9 cellular contexts compared by ENCODE assay signal in genomic region chr22:19105867-19106802, GRCh38. TPM values are rescaled to one million over a fixed set of nuclear protein-coding genes. Genes with fewer than 3 reads are reported as not detected.
DNase-seq lines count a peak whose midpoint lies in the region; ATAC-seq and TF ChIP-seq lines count a peak whose summit lies in the region.
"Had no signal": no experiment of that assay in that cellular context is flagged by ENCODE, and none has a peak within 500 bp of the region (broad histone marks: within the 10 kb centered on the region; RNA-seq: fewer than 3 reads in every experiment).

No MANE protein-coding gene starts in this region.

- H3K27ac ChIP-seq in psoas muscle: peak overlapping the region; percentile 71

- H3K4me3 ChIP-seq in GM06990 (replicated peaks; ENCODE audit: low read depth, low read length): no peak overlapping the region
- H3K4me3 ChIP-seq in choroid plexus epithelial cell (ENCODE audit: low read depth, low read length): no peak overlapping the region
- H3K4me3 ChIP-seq in psoas muscle: no peak overlapping the region

- intact Hi-C loops in psoas muscle (cut with DNase I): no loop called here

- H3K36me3 ChIP-seq in GM06990 (ENCODE audit: control insufficient read depth, insufficient read depth, low read length): peaks cover 2% of the 10 kb centered on the region; the same call in 1 of the 2 replicates
- no peaks in the 10 kb centered on the region for H3K36me3 ChIP-seq in psoas muscle (ENCODE audit: insufficient read depth in 1 of 2, low read depth in 1 of 2)

- no peaks in the 10 kb centered on the region for H3K9me3 Mint-ChIP-seq in T-cell

- peak overlapping the region; percentile 90 to 95 for H3K27ac Mint-ChIP-seq in T-cell

- DNase-seq in GM06990 (ENCODE audit: extremely low read depth, insufficient read length) (no peak), T-cell (peak; percentile 14 to 68 (median 54)), choroid plexus epithelial cell (ENCODE audit: low read depth) (no peak), psoas muscle (no peak), COR-L47 (lab: John Stamatoyannopoulos, UW) (no peak)

- peak overlapping the region in 1 of 3 donors; percentile 37 for H3K4me3 Mint-ChIP-seq in T-cell

- POLR2A ChIA-PET in T-cell (lab: Charles Lee): no interaction called here

- ATAC-seq in T-cell (replicated peaks in 1 of 4) (peak; percentile 40 to 46 (median 43)), psoas muscle (peak in 1 of 4 donors; percentile 36), GM21390 (IDR thresholded peaks at IDR 0.05; ENCODE audit: unreplicated experiment) (no peak), HG02588 (IDR thresholded peaks at IDR 0.05; ENCODE audit: unreplicated experiment) (no peak), GM19328 (IDR thresholded peaks at IDR 0.05; ENCODE audit: unreplicated experiment) (no peak)

- H3K36me3 Mint-ChIP-seq in T-cell: peaks cover 6% of the 10 kb centered on the region

- H3K27me3 ChIP-seq in GM06990 (replicated peaks; ENCODE audit: control insufficient read depth, insufficient read depth, low read length) (no peaks in the 10 kb centered on the region), psoas muscle (ENCODE audit: insufficient read depth in 3 of 3, low read length in 2 of 3) (no peaks in the 10 kb centered on the region)

- no peaks in the 10 kb centered on the region for H3K27me3 Mint-ChIP-seq in T-cell

- TF ChIP-seq CTCF in GM06990 (IDR thresholded peaks at IDR 0.05; ENCODE audit: insufficient read depth, low read length, poor library complexity, severe bottlenecking) (peak; percentile 69), choroid plexus epithelial cell (conservative IDR thresholded peaks at IDR 0.05; ENCODE audit: low read depth, low read length) (peak; percentile 38), psoas muscle (IDR thresholded peaks at IDR 0.05) (peak; percentile 22)

- peaks cover 73 to 83% (median 77%) of the 10 kb centered on the region in 3 donors for H3K4me1 Mint-ChIP-seq in T-cell

- peaks cover 82% of the 10 kb centered on the region for H3K4me1 ChIP-seq in psoas muscle

- CTCF ChIA-PET in T-cell (lab: Charles Lee): interaction anchor here in 1 of 2 donors (1.8 kb wide), 1 partner anchor 12 kb away, joined by 5 read pairs; no protein-coding TSS in a partner anchor

- WGBS in psoas muscle, 3 donors: 35 to 57% (median 35%) methylated on average over 18 of the region's 18 CpGs

- no peaks in the 10 kb centered on the region for H3K9me3 ChIP-seq in psoas muscle

RNA-seq across cellular contexts. Expression of gene DGCR2, which starts 16.1 kb away (rescaled TPM):
- total RNA-seq in T-cell (10 to 100 TPM; 50.9 to 79.2 (median 71.5) TPM), psoas muscle (10 to 100 TPM; 13.1 to 27.6 (median 25.9) TPM)
- 10 to 100 TPM; 13.2 to 24.5 (median 15.0) TPM for polyA plus RNA-seq in psoas muscle

RNA-seq across cellular contexts. Expression of gene TSSK2, which starts 25.0 kb away (rescaled TPM):
- total RNA-seq in T-cell: under 1 TPM in 1 of 5 donors, not detected in 4; 0.37 TPM
- under 1 TPM in 1 of 4 donors, not detected in 3; 0.32 TPM for total RNA-seq in psoas muscle
- under 1 TPM; 0.14 to 0.32 (median 0.23) TPM for polyA plus RNA-seq in psoas muscle
- total RNA-seq: endothelial cell of umbilical vein had no signal
- polyA plus RNA-seq: endothelial cell of umbilical vein had no signal

RNA-seq across cellular contexts. Expression of gene ESS2, which starts 38.3 kb away (rescaled TPM):
- total RNA-seq in T-cell: 10 to 100 TPM; 20.9 to 40.4 (median 22.9) TPM
- total RNA-seq in psoas muscle: 10 to 100 TPM in 3 of 4 donors, 1 to 10 TPM in 1; 7.9 to 14.0 (median 10.9) TPM
- 10 to 100 TPM in 2 of 3 donors, 1 to 10 TPM in 1; 9.3 to 13.6 (median 12.6) TPM for polyA plus RNA-seq in psoas muscle

RNA-seq across cellular contexts. Expression of gene GSC2, which starts 44.0 kb away (rescaled TPM):
- total RNA-seq in T-cell: not detected
- total RNA-seq in psoas muscle: not detected
- not detected for polyA plus RNA-seq in psoas muscle
- total RNA-seq: endothelial cell of umbilical vein had no signal
- polyA plus RNA-seq: endothelial cell of umbilical vein had no signal

Comparison
In these comparisons a context has a peak if more than half of its experiments do, and no peak if none do; other contexts are left out.
1. DNase-seq: peak in T-cell (34 of 34); none in GM06990 (single experiment), choroid plexus epithelial cell (single experiment), psoas muscle (0 of 2) and COR-L47 (single experiment).
2. ATAC-seq: peak in T-cell (4 of 4); none in GM21390 (single experiment), HG02588 (single experiment) and GM19328 (single experiment).
3. Peak in every context shown above with its lines, with median percentiles within 50 percentile points of each other: CTCF ChIP-seq.